25 cellular contexts compared by ENCODE assay signal in the genomic region with DNA sequence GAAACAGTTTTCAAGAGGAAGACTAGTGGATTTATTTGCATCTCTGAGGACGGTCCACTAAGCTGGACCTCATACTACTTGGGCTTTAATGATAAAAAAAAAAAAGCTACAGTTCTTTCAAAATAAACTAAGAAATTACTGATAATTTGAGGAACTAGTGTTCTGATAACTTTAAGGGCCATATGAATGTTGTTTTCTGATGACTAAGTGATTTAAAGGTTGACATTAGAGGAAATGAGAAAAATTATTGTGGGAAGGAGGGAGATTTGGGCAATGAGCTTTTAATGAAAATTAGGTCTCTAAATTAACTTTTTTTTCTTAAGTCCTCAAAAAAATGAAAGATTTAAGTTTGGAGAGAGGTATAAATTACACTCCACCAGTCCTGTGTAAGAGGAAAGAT.
DNase-seq lines count a peak whose midpoint lies in the region; ATAC-seq, FAIRE-seq and TF ChIP-seq lines count a peak whose summit lies in the region.
"Had no signal": no experiment of that assay in that cellular context is flagged by ENCODE, and none has a peak within 500 bp of the region (broad histone marks: within the 10 kb centered on the region; RNA-seq: fewer than 3 reads in every experiment).

No MANE protein-coding gene starts in this region.

- H3K4me3 ChIP-seq in A549 = no peak overlapping the region
- H3K4me3 ChIP-seq: BLaER1 treated with 17β-estradiol and CSF1 and Interleukin-3, amounts not matched to agents 10 nM and 100 nM; GM12878; GM23248 had no signal

- TF ChIP-seq EP300 in A549 (IDR thresholded peaks at IDR 0.05) = no peak

- H3K4me1 Mint-ChIP-seq in activated naive CD4-positive, alpha-beta T cell treated with anti-CD3 and anti-CD28 coated beads for 36 hours (ENCODE audit: low read depth) = peaks cover 50% of the 10 kb centered on the region
- H3K4me1 Mint-ChIP-seq: CD14-positive monocyte; CD8-positive, alpha-beta memory T cell had no signal

- no peak for TF ChIP-seq RAD21 in A549 (conservative IDR thresholded peaks at IDR 0.05 in 1 of 2, IDR thresholded peaks at IDR 0.05 in 1 of 2)

- H3K9me3 Mint-ChIP-seq in activated naive CD4-positive, alpha-beta T cell treated with anti-CD3 and anti-CD28 coated beads for 36 hours = peaks cover 13% of the 10 kb centered on the region

- peaks cover 13% of the 10 kb centered on the region for H3K36me3 Mint-ChIP-seq in activated naive CD4-positive, alpha-beta T cell treated with anti-CD3 and anti-CD28 coated beads for 36 hours (ENCODE audit: low read depth)
- H3K36me3 Mint-ChIP-seq: CD14-positive monocyte had no signal

- FAIRE-seq in A549 (lab: Jason Lieb, UNC) = no peak
- FAIRE-seq: D721Med, GM12878, GM19239, H1 had no signal

- CTCF ChIA-PET in activated naive CD4-positive, alpha-beta T cell treated with anti-CD3 and anti-CD28 coated beads for 36 hours (lab: Charles Lee) = interaction anchor here (0.6 to 1.0 kb wide), 2 partner anchors 17 to 29 kb away, joined by 3 to 4 read pairs; no protein-coding TSS in a partner anchor
- CTCF ChIA-PET in A549 (lab: Yijun Ruan, JAX) = no interaction called here

- intact Hi-C loops in activated naive CD4-positive, alpha-beta T cell treated with anti-CD3 and anti-CD28 coated beads for 36 hours (cut with micrococcal nuclease) = no loop called here

- H3K27me3 Mint-ChIP-seq in activated naive CD4-positive, alpha-beta T cell treated with anti-CD3 and anti-CD28 coated beads for 36 hours (ENCODE audit: low read depth) = no peaks in the 10 kb centered on the region

- H3K27ac ChIP-seq in A549 = no peak overlapping the region
- H3K27ac ChIP-seq: 22Rv1; BLaER1 treated with 17β-estradiol and CSF1 and Interleukin-3, amounts not matched to agents 10 nM and 100 nM; GM23248 had no signal

- POLR2A ChIA-PET in A549 (lab: Yijun Ruan, JAX) = no interaction called here

- DNase-seq in NOMO-1 treated with DMSO at 0.1 percent for 48 hours (lab: John Stamatoyannopoulos, UW; ENCODE audit: unreplicated experiment) = peak; percentile 27
- no peak for DNase-seq in NOMO-1 treated with dmso at 0.1 percent for 144 hours (lab: John Stamatoyannopoulos, UW; ENCODE audit: unreplicated experiment)
- DNase-seq in activated naive CD4-positive, alpha-beta T cell treated with anti-CD3 and anti-CD28 coated beads for 36 hours = no peak
- DNase-seq in activated naive CD4-positive, alpha-beta T cell (lab: John Stamatoyannopoulos, UW) = no peak
- no peak for DNase-seq in A549 (ENCODE audit: low read depth in 1 of 2, low spot score in 1 of 2)
- DNase-seq in HPDE6-E6E7 (ENCODE audit: extremely low spot score) = no peak
- DNase-seq: ACHN; AML-193; BE2C; CD4-positive, alpha-beta T cell; CD8-positive, alpha-beta memory T cell; DMS 273 treated with DMSO at 0.1 percent for 48 hours; DMS79; EL; GDM1; GM23248; H7; HCEC 1CT had no signal

- H3K27ac Mint-ChIP-seq in activated naive CD4-positive, alpha-beta T cell treated with anti-CD3 and anti-CD28 coated beads for 36 hours = peak overlapping the region; percentile 54
- H3K27ac Mint-ChIP-seq: CD14-positive monocyte; CD4-positive, alpha-beta T cell; CD8-positive, alpha-beta memory T cell had no signal

- TF ChIP-seq CTCF in A549 (IDR thresholded peaks at IDR 0.05) = no peak

- TF ChIP-seq POLR2A in A549 (IDR thresholded peaks at IDR 0.05; ENCODE audit: low read length) = no peak

- ATAC-seq in A549 = no peak
- ATAC-seq: GM12878 had no signal

- WGBS in A549 (ENCODE audit: missing lambda C conversion rate) = 43% methylated on average over 1 of the region's 1 CpG

- H3K4me2 ChIP-seq in A549 = no peak overlapping the region

- H3K4me3 Mint-ChIP-seq in activated naive CD4-positive, alpha-beta T cell treated with anti-CD3 and anti-CD28 coated beads for 36 hours = no peak overlapping the region
- H3K4me3 Mint-ChIP-seq: CD14-positive monocyte; CD4-positive, alpha-beta T cell; CD8-positive, alpha-beta memory T cell had no signal

- no peaks in the 10 kb centered on the region for H3K9me3 ChIP-seq in A549
- H3K9me3 ChIP-seq: BE2C had no signal

- H3K4me1 ChIP-seq in A549 = no peaks in the 10 kb centered on the region
- H3K4me1 ChIP-seq: BE2C had no signal

TF ChIP-seq in A549, 52 proteins besides CTCF, POLR2A, EP300 and RAD21:
- TF ChIP-seq MAFK (IDR thresholded peaks at IDR 0.05; ENCODE audit: partially characterized antibody) (peak; percentile 43), TFCP2L1 (CRISPR knock-in tag; IDR thresholded peaks at IDR 0.05) (no peak)
